ENCODE assay signal across 1 cellular context in genomic region chr12:56117778-56118687, GRCh38.
A peak's percentile ranks its signal among the peaks of the same experiment; 100 is the strongest.
TF ChIP-seq lines count a peak whose summit lies in the region.

ZC3H10 (plus strand) TSS chr12:56118266; CDS start chr12:56120563, 2,297 bp downstream.

TF ChIP-seq in HepG2, 621 proteins besides CTCF, POLR2A, EP300 and RAD21 (continued from another document and continues in another):
- TF ChIP-seq DMAP1 (CRISPR knock-in tag; IDR thresholded peaks at IDR 0.05): peak; percentile 89
- peak; percentile 70; the same call in 1 of the 2 replicates for TF ChIP-seq ZNF275 (CRISPR knock-in tag; IDR thresholded peaks at IDR 0.05; ENCODE audit: borderline replicate concordance)
- peak; percentile 73; the same call in 1 of the 2 replicates for TF ChIP-seq DNMT3B (CRISPR knock-in tag; conservative IDR thresholded peaks at IDR 0.05)
- TF ChIP-seq SRY (CRISPR knock-in tag; IDR thresholded peaks at IDR 0.05): peak; percentile 79; the same call in 1 of the 2 replicates
- TF ChIP-seq ZNF430 (CRISPR knock-in tag; IDR thresholded peaks at IDR 0.05): peak; percentile 92
- TF ChIP-seq ZC3H4 (CRISPR knock-in tag; IDR thresholded peaks at IDR 0.05; ENCODE audit: borderline replicate concordance): peak; percentile 97; the same call in 1 of the 2 replicates
- TF ChIP-seq BRD4 (CRISPR knock-in tag; IDR thresholded peaks at IDR 0.05): peak; percentile 33; the same call in 1 of the 2 replicates
- peak; percentile 68; the same call in 1 of the 2 replicates for TF ChIP-seq ZNF335 (CRISPR knock-in tag; IDR thresholded peaks at IDR 0.05)
- no peak for TF ChIP-seq ZNF33B (CRISPR knock-in tag; IDR thresholded peaks at IDR 0.05)
- TF ChIP-seq GABPB1 (CRISPR knock-in tag; IDR thresholded peaks at IDR 0.05): peak; percentile 99
- TF ChIP-seq SRSF4 (IDR thresholded peaks at IDR 0.05; ENCODE audit: low read depth, low read length, poor library complexity, severe bottlenecking): no peak
- TF ChIP-seq SP5 (CRISPR knock-in tag; IDR thresholded peaks at IDR 0.05; ENCODE audit: borderline replicate concordance, low read depth): peak; percentile 63
- peak; percentile 68 for TF ChIP-seq PHF8 (CRISPR knock-in tag; IDR thresholded peaks at IDR 0.05)
- TF ChIP-seq ZNF792 (CRISPR knock-in tag; IDR thresholded peaks at IDR 0.05): peak; percentile 83
- no peak for TF ChIP-seq PTBP1 (IDR thresholded peaks at IDR 0.05; ENCODE audit: low read depth, low read length, poor library complexity, severe bottlenecking)
- TF ChIP-seq JUN (CRISPR knock-in tag; IDR thresholded peaks at IDR 0.05): no peak
- TF ChIP-seq ZNF101 (CRISPR knock-in tag; IDR thresholded peaks at IDR 0.05; ENCODE audit: borderline replicate concordance, low read depth): no peak
- TF ChIP-seq MIXL1 (CRISPR knock-in tag; IDR thresholded peaks at IDR 0.05): peak; percentile 86
- peak; percentile 87 for TF ChIP-seq ZNF446 (CRISPR knock-in tag; IDR thresholded peaks at IDR 0.05)
- no peak for TF ChIP-seq RARG (CRISPR knock-in tag; IDR thresholded peaks at IDR 0.05; ENCODE audit: low read depth)
- TF ChIP-seq CBFB (CRISPR knock-in tag; IDR thresholded peaks at IDR 0.05): peak; percentile 88
- TF ChIP-seq BHLHE40 (IDR thresholded peaks at IDR 0.05; ENCODE audit: low read length): peak; percentile 89
- peak; percentile 83 for TF ChIP-seq HIVEP1 (CRISPR knock-in tag; IDR thresholded peaks at IDR 0.05)
- TF ChIP-seq THAP11 (CRISPR knock-in tag; IDR thresholded peaks at IDR 0.05): peak; percentile 97
- peak; percentile 89 for TF ChIP-seq CBX1 (IDR thresholded peaks at IDR 0.05; ENCODE audit: low read depth)
- TF ChIP-seq GATA4 (IDR thresholded peaks at IDR 0.05; ENCODE audit: borderline replicate concordance, low read depth): peak; percentile 41; the same call in 1 of the 2 replicates
- TF ChIP-seq HOXA5 (CRISPR knock-in tag; IDR thresholded peaks at IDR 0.05): peak; percentile 57; the same call in 1 of the 2 replicates
- TF ChIP-seq ZNF205 (CRISPR knock-in tag; IDR thresholded peaks at IDR 0.05): peak; percentile 55; the same call in 1 of the 2 replicates
- TF ChIP-seq ZBTB33 (CRISPR knock-in tag; IDR thresholded peaks at IDR 0.05): peak; percentile 49; the same call in 1 of the 2 replicates
- no peak for TF ChIP-seq NCOR1 (IDR thresholded peaks at IDR 0.05; ENCODE audit: borderline replicate concordance, low read length)
- no peak for TF ChIP-seq MATR3 (CRISPR knock-in tag; IDR thresholded peaks at IDR 0.05)
- TF ChIP-seq ASH2L (IDR thresholded peaks at IDR 0.05; ENCODE audit: insufficient read length, low read depth, low read length): peak; percentile 77
- 0 out of 2 replicates have a peak, but pooled peaks have one; percentile 48 for TF ChIP-seq ZBTB34 (CRISPR knock-in tag; IDR thresholded peaks at IDR 0.05)
- TF ChIP-seq ZSCAN5A (CRISPR knock-in tag; IDR thresholded peaks at IDR 0.05; ENCODE audit: borderline replicate concordance): peak; percentile 76; the same call in 1 of the 2 replicates
- peak; percentile 91 for TF ChIP-seq THAP9 (CRISPR knock-in tag; IDR thresholded peaks at IDR 0.05; ENCODE audit: borderline replicate concordance)
- peak; percentile 73; the same call in 1 of the 2 replicates for TF ChIP-seq ZNF564 (CRISPR knock-in tag; IDR thresholded peaks at IDR 0.05)
- TF ChIP-seq ZSCAN31 (CRISPR knock-in tag; IDR thresholded peaks at IDR 0.05; ENCODE audit: low read depth): peak; percentile 95
- peak; percentile 99 for TF ChIP-seq ELF1 (CRISPR knock-in tag; IDR thresholded peaks at IDR 0.05)
- TF ChIP-seq ARID4A (CRISPR knock-in tag; IDR thresholded peaks at IDR 0.05; ENCODE audit: borderline replicate concordance): peak; percentile 99
- TF ChIP-seq FIP1L1 (IDR thresholded peaks at IDR 0.05; ENCODE audit: borderline replicate concordance, insufficient read depth, low read depth, low read length): peak; percentile 81; the same call in 1 of the 2 replicates
- TF ChIP-seq AHR (CRISPR knock-in tag; IDR thresholded peaks at IDR 0.05): peak; percentile 81; the same call in 1 of the 2 replicates
- TF ChIP-seq TAF1 (CRISPR knock-in tag; IDR thresholded peaks at IDR 0.05): peak; percentile 77; the same call in 1 of the 2 replicates
- TF ChIP-seq ATF2 (CRISPR knock-in tag; IDR thresholded peaks at IDR 0.05): peak; percentile 92
- TF ChIP-seq ZNF616 (CRISPR knock-in tag; IDR thresholded peaks at IDR 0.05; ENCODE audit: low read depth): no peak
- peak; percentile 94 for TF ChIP-seq ZNF431 (CRISPR knock-in tag; IDR thresholded peaks at IDR 0.05; ENCODE audit: borderline replicate concordance, low read depth)
- TF ChIP-seq HOXA3 (CRISPR knock-in tag; IDR thresholded peaks at IDR 0.05): peak; percentile 98
- peak; percentile 90 for TF ChIP-seq ZGPAT (CRISPR knock-in tag; IDR thresholded peaks at IDR 0.05)
- TF ChIP-seq NR2F6 (IDR thresholded peaks at IDR 0.05): no peak
- TF ChIP-seq NR2F6 (CRISPR knock-in tag; IDR thresholded peaks at IDR 0.05): peak; percentile 41; the same call in 1 of the 2 replicates
